ENCODE assay signal across 15 cellular contexts in the genomic region with DNA sequence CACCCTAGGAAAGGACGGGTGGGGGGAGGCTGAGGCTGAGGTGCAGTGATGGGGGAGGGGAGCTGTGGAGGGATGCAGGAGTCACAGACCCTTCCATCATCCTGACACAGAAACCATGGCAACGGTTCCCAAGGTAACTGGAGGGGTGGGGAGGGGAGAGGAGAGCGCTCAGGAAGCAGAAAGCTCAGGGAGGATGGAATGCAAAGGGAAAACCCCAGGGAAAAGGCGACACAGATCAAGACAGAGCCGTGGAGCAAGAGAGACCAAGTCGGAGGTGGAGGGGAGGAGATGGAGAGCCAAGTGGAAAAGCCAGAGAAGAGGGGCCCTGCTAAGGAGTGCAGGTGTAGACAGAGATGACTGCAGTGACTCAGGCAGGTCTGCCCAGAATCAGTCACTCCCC. TPM values are rescaled to one million over a fixed set of nuclear protein-coding genes. Genes with fewer than 3 reads are reported as not detected.
"Had no signal": no experiment of that assay in that cellular context is flagged by ENCODE, and none has a peak within 500 bp of the region (broad histone marks: within the 10 kb centered on the region; RNA-seq: fewer than 3 reads in every experiment).

No MANE protein-coding gene starts in this region.

- H3K27me3 Mint-ChIP-seq: brain had no signal

- DNase-seq: activated T-cell treated with anti-CD3 and anti-CD28 coated beads, Interleukin-2, amount 50 U/mL, for 4 hours; amniotic stem cell; hypothalamus; left colon; naive thymus-derived CD8-positive, alpha-beta T cell; stimulated activated CD4-positive, alpha-beta T cell treated with anti-CD3 and anti-CD28 coated beads, Interleukin-2, amount 100 ng/mL, for 48 hours; stimulated activated naive CD4-positive, alpha-beta T cell treated with Interleukin-2 at 50 U/mL for 16 hours; trophoblast cell had no signal

- H3K27ac Mint-ChIP-seq: activated naive CD4-positive, alpha-beta T cell treated with anti-CD3 and anti-CD28 coated beads, Interleukin-2, amount 50 U/mL, for 72 hours; dendritic cell treated with granulocyte-macrophage colony-stimulating factor and Interleukin-4, amounts not matched to agents 40 ng/mL and 50 ng/mL, for 4 days; naive thymus-derived CD8-positive, alpha-beta T cell had no signal

- H3K36me3 Mint-ChIP-seq: activated naive CD4-positive, alpha-beta T cell treated with anti-CD3 and anti-CD28 coated beads, Interleukin-2, amount 50 U/mL, for 72 hours; naive thymus-derived CD8-positive, alpha-beta T cell had no signal

- H3K4me3 Mint-ChIP-seq: activated T-cell treated with anti-CD3 and anti-CD28 coated beads, Interleukin-2, amount 50 U/mL, for 4 hours; dendritic cell treated with granulocyte-macrophage colony-stimulating factor and Interleukin-4, amounts not matched to agents 40 ng/mL and 50 ng/mL, for 4 days; naive thymus-derived CD8-positive, alpha-beta T cell had no signal

- H3K9me3 Mint-ChIP-seq: activated T-cell treated with anti-CD3 and anti-CD28 coated beads, Interleukin-2, amount 50 U/mL, for 4 hours; dendritic cell treated with granulocyte-macrophage colony-stimulating factor and Interleukin-4, amounts not matched to agents 40 ng/mL and 50 ng/mL, for 4 days had no signal

RNA-seq across cellular contexts. Expression of gene AVPR2, which starts 33.0 kb away (rescaled TPM):
- total RNA-seq: activated naive CD4-positive, alpha-beta T cell treated with anti-CD3 and anti-CD28 coated beads, Interleukin-2, amount 50 U/mL, for 72 hours; activated T-cell treated with anti-CD3 and anti-CD28 coated beads, Interleukin-2, amount 50 U/mL, for 4 hours; glomerular endothelial cell; mononuclear cell; naive thymus-derived CD8-positive, alpha-beta T cell; pulmonary artery endothelial cell; T-helper 2 cell treated with Interferon-gamma antibody and Interleukin-4, amounts not matched to agents 100 ng/mL and 5 ng/mL, for 36 hours had no signal
